ENCODE assay signal across 12 cellular contexts in the genomic region with DNA sequence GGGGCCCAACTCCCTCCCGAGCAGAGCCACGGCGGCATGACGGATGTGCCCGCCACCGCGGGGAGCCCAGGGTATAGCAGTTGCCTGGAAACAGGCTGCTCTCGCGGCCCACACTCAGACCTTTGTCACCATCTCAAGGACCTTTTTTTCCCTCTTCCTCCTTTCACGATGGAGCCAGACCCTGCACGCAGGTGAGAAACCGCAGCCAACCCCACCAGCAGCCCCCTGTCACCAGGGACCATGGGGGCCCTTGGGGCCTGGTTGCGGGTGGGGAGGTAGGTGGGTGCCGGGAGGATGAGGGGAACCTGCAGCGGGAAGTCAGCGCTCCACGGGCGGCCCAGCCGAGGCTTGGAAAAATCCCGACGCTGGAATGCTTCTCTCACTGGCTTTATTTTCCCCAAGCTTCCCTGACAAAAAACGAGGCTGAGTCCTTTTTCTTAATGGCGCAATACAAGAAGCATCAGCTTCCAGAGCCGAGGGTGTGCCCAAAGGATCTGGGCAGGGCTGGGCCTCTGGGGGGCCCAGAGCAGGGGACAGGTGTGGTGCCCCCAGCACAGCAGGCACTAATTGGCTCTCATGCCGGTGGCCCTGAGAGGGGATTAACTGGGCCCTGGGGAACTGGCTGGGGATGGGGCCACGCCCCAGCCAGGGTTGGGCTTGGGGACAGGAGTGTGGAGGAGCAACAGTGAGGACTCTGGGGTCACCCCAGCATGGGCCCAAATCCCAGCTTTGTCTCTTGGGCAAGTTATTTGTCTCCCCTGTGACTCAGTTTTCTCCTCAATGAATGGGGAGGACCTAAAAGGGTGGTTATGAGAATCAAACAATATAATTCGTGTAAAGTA. TPM values are rescaled to one million over a fixed set of nuclear protein-coding genes. Genes with fewer than 3 reads are reported as not detected.
DNase-seq lines count a peak whose midpoint lies in the region; ATAC-seq and TF ChIP-seq lines count a peak whose summit lies in the region.
"Had no signal": no experiment of that assay in that cellular context is flagged by ENCODE, and none has a peak within 500 bp of the region (broad histone marks: within the 10 kb centered on the region; RNA-seq: fewer than 3 reads in every experiment).

No MANE protein-coding gene starts in this region.

- no TSS peak for BruUV-seq in IMR-90 (replicated peaks; lab: Mats Ljungman, UMichigan)

- H3K9me1 ChIP-seq in IMR-90 (ENCODE audit: insufficient read depth, low read length): no peaks in the 10 kb centered on the region

- H3K79me1 ChIP-seq in IMR-90 (ENCODE audit: low read depth in 1 of 2, low read length in 2 of 2): no peaks in the 10 kb centered on the region

- no peak overlapping the region for H2BK120ac ChIP-seq in IMR-90 (ENCODE audit: low read depth, low read length)

- H3K27me3 ChIP-seq in IMR-90 (ENCODE audit: control insufficient read depth, insufficient read depth, low read length): peaks cover 3% of the 10 kb centered on the region; the same call in 1 of the 2 replicates
- H3K27me3 ChIP-seq: vagina had no signal

- H2BK15ac ChIP-seq in IMR-90 (ENCODE audit: low read depth, low read length): no peak overlapping the region

- no peak overlapping the region for H3K4me3 ChIP-seq in IMR-90 (ENCODE audit: insufficient read depth, low read depth, low read length)
- H3K4me3 ChIP-seq: A549, vagina had no signal

- H3K4me2 ChIP-seq in IMR-90 (ENCODE audit: low read depth, low read length): no peak overlapping the region
- H3K4me2 ChIP-seq: A549 had no signal

- 0 out of 2 replicates have a peak, but pooled peaks cover 8% of the 10 kb centered on the region for H4K20me1 ChIP-seq in IMR-90 (ENCODE audit: insufficient read depth, low read length)

- TF ChIP-seq POLR2A in IMR-90 (IDR thresholded peaks at IDR 0.05; ENCODE audit: low read depth, low read length): no peak

- intact Hi-C loops in IMR-90 (cut with micrococcal nuclease): no loop called here

- no peak overlapping the region for H4K5ac ChIP-seq in IMR-90 (ENCODE audit: low read depth, low read length)

- H3K4me1 Mint-ChIP-seq in activated naive CD8-positive, alpha-beta T cell treated with anti-CD3 and anti-CD28 coated beads for 36 hours: peaks cover 43% of the 10 kb centered on the region
- H3K4me1 Mint-ChIP-seq in nephron: peaks cover 47% of the 10 kb centered on the region
- H3K4me1 Mint-ChIP-seq: activated CD4-positive, alpha-beta memory T cell treated with anti-CD3 and anti-CD28 coated beads, Interleukin-2, amount 10 ng/mL, durations not matched to agents 7 days and 5 days had no signal

- H3K4ac ChIP-seq in IMR-90 (ENCODE audit: low read depth, low read length): no peak overlapping the region

- no peaks in the 10 kb centered on the region for H3K9me3 Mint-ChIP-seq in activated naive CD8-positive, alpha-beta T cell treated with anti-CD3 and anti-CD28 coated beads for 36 hours
- no peaks in the 10 kb centered on the region for H3K9me3 Mint-ChIP-seq in nephron
- H3K9me3 Mint-ChIP-seq: activated CD4-positive, alpha-beta memory T cell treated with anti-CD3 and anti-CD28 coated beads, Interleukin-2, amount 10 ng/mL, durations not matched to agents 7 days and 5 days had no signal

- no peaks in the 10 kb centered on the region for H3K9me3 ChIP-seq in IMR-90 (ENCODE audit: control insufficient read depth, insufficient read depth, low read length)
- H3K9me3 ChIP-seq: A549, vagina had no signal

- no peak overlapping the region for H3K27ac ChIP-seq in IMR-90 (ENCODE audit: insufficient read depth, low read length)
- H3K27ac ChIP-seq: vagina had no signal

- H3K56ac ChIP-seq in IMR-90 (ENCODE audit: extremely low read depth, insufficient read depth, low read length): no peak overlapping the region

- POLR2A ChIA-PET in IMR-90 (lab: Charles Lee; ENCODE audit: unreplicated experiment): no interaction called here

- H3K23ac ChIP-seq in IMR-90 (ENCODE audit: low read depth, low read length): no peak overlapping the region

- no peak overlapping the region for H2AK5ac ChIP-seq in IMR-90 (ENCODE audit: low read depth, low read length)

- peak overlapping the region; percentile 76 for H3K27ac Mint-ChIP-seq in activated naive CD8-positive, alpha-beta T cell treated with anti-CD3 and anti-CD28 coated beads for 36 hours
- peak overlapping the region; percentile 29 to 42 (median 31) for H3K27ac Mint-ChIP-seq in nephron
- H3K27ac Mint-ChIP-seq: activated CD4-positive, alpha-beta memory T cell treated with anti-CD3 and anti-CD28 coated beads, Interleukin-2, amount 10 ng/mL, durations not matched to agents 7 days and 5 days had no signal

- no peak overlapping the region for H3K9ac ChIP-seq in IMR-90 (ENCODE audit: low read depth, low read length)

- ATAC-seq in IMR-90 (ENCODE audit: low read depth): peak; percentile 38

- in situ Hi-C loops in IMR-90 (cut with MboI; ENCODE audit: low sequenced_read_pairs): no loop called here

- no peak for TF ChIP-seq RAD21 in IMR-90 (IDR thresholded peaks at IDR 0.05; ENCODE audit: low read length)

- H2AFZ ChIP-seq in IMR-90 (replicated peaks; ENCODE audit: low read length, poor library complexity): peak overlapping the region; percentile 72

- H3K36me3 Mint-ChIP-seq in activated naive CD8-positive, alpha-beta T cell treated with anti-CD3 and anti-CD28 coated beads for 36 hours: peaks cover 2% of the 10 kb centered on the region
- no peaks in the 10 kb centered on the region for H3K36me3 Mint-ChIP-seq in nephron (ENCODE audit: low read depth)

- no peak overlapping the region for H4K8ac ChIP-seq in IMR-90 (ENCODE audit: low read depth in 2 of 2, low read length in 2 of 2)

- H2BK5ac ChIP-seq in IMR-90 (ENCODE audit: low read depth, low read length, poor library complexity, severe bottlenecking): no peak overlapping the region

- peak overlapping the region; percentile 56 for H3K4me3 Mint-ChIP-seq in activated naive CD8-positive, alpha-beta T cell treated with anti-CD3 and anti-CD28 coated beads for 36 hours
- no peak overlapping the region for H3K4me3 Mint-ChIP-seq in nephron
- H3K4me3 Mint-ChIP-seq: activated CD4-positive, alpha-beta memory T cell treated with anti-CD3 and anti-CD28 coated beads, Interleukin-2, amount 10 ng/mL, durations not matched to agents 7 days and 5 days had no signal

- WGBS in IMR-90 (ENCODE audit: extremely low coverage in 2 of 2, insufficient read length in 1 of 2), 2 experiments: 36% methylated on average over 5 of the region's 27 CpGs; no CpG with 5 or more reads in 1 of the 2 experiments

- peak; percentile 40 for DNase-seq in NCI-H2107 treated with DMSO at 0.1 percent for 48 hours (lab: John Stamatoyannopoulos, UW; ENCODE audit: unreplicated experiment)
- DNase-seq in NCI-H2107 (lab: John Stamatoyannopoulos, UW): no peak
- no peak for DNase-seq in IMR-90
- peak; percentile 61 for DNase-seq in activated naive CD8-positive, alpha-beta T cell treated with anti-CD3 and anti-CD28 coated beads for 36 hours
- DNase-seq in H4 (ENCODE audit: low spot score): no peak
- no peak for DNase-seq in Kasumi-1 (lab: John Stamatoyannopoulos, UW)
- DNase-seq in T-helper 1 cell: no peak
- DNase-seq: activated CD4-positive, alpha-beta memory T cell treated with anti-CD3 and anti-CD28 coated beads, Interleukin-2, amount 10 ng/mL, durations not matched to agents 7 days and 5 days; stimulated activated CD4-positive, alpha-beta T cell treated with anti-CD3 and anti-CD28 coated beads, Interleukin-4, amount 100 ng/mL, for 4 hours had no signal

- no peak overlapping the region for H2BK20ac ChIP-seq in IMR-90 (ENCODE audit: low read depth, low read length)

- no peak overlapping the region for H4K91ac ChIP-seq in IMR-90 (ENCODE audit: insufficient read depth, low read depth, low read length)

- TF ChIP-seq CTCF in IMR-90 (conservative IDR thresholded peaks at IDR 0.05; ENCODE audit: low read depth, low read length): no peak
- no peak for TF ChIP-seq CTCF in nephron (IDR thresholded peaks at IDR 0.05; ENCODE audit: unreplicated experiment in 3 of 3)

- dilution Hi-C loops in IMR-90 (cut with HindIII; ENCODE audit: low sequenced_read_pairs, unreplicated experiment): no loop called here

- H3K36me3 ChIP-seq in IMR-90 (ENCODE audit: control insufficient read depth, insufficient read depth, low read length): no peaks in the 10 kb centered on the region
- H3K36me3 ChIP-seq: vagina had no signal

- no peaks in the 10 kb centered on the region for H3K4me1 ChIP-seq in IMR-90 (ENCODE audit: control insufficient read depth, insufficient read depth, low read length)

- H3K18ac ChIP-seq in IMR-90 (ENCODE audit: low read depth, low read length): no peak overlapping the region

- H3K14ac ChIP-seq in IMR-90 (replicated peaks; ENCODE audit: low read depth, low read length): no peak overlapping the region

- H3K27me3 Mint-ChIP-seq in activated naive CD8-positive, alpha-beta T cell treated with anti-CD3 and anti-CD28 coated beads for 36 hours: no peaks in the 10 kb centered on the region
- H3K27me3 Mint-ChIP-seq in nephron (ENCODE audit: low read depth): peaks cover 4% of the 10 kb centered on the region
- H3K27me3 Mint-ChIP-seq: activated CD4-positive, alpha-beta memory T cell treated with anti-CD3 and anti-CD28 coated beads, Interleukin-2, amount 10 ng/mL, durations not matched to agents 7 days and 5 days had no signal

- CTCF ChIA-PET in IMR-90 (lab: Yijun Ruan, JAX): no interaction called here

- H2AK9ac ChIP-seq in IMR-90 (replicated peaks; ENCODE audit: low read depth, low read length, poor library complexity): peak overlapping the region; percentile 26

TF ChIP-seq in IMR-90, 13 proteins besides CTCF, POLR2A, EP300 and RAD21:
- peak; percentile 45; the same call in 1 of the 2 replicates for TF ChIP-seq CEBPB (IDR thresholded peaks at IDR 0.05; ENCODE audit: low read depth, low read length)
- no peak for TF ChIP-seq FOS (IDR thresholded peaks at IDR 0.05; ENCODE audit: low read depth, low read length)
- TF ChIP-seq CHD1 (IDR thresholded peaks at IDR 0.05; ENCODE audit: low read depth, low read length): no peak
- TF ChIP-seq, protein P1, sequence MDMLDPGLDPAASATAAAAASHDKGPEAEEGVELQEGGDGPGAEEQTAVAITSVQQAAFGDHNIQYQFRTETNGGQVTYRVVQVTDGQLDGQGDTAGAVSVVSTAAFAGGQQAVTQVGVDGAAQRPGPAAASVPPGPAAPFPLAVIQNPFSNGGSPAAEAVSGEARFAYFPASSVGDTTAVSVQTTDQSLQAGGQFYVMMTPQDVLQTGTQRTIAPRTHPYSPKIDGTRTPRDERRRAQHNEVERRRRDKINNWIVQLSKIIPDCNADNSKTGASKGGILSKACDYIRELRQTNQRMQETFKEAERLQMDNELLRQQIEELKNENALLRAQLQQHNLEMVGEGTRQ (IDR thresholded peaks at IDR 0.05; ENCODE audit: low read depth, low read length): no peak
- no peak for TF ChIP-seq NFE2L2 (IDR thresholded peaks at IDR 0.05; ENCODE audit: low read depth, low read length)

RNA-seq across cellular contexts. Expression of gene NOL4L, which starts 23.9 kb away (rescaled TPM):
- 4.7 and 5.6 TPM in 2 replicates for total RNA-seq in IMR-90 (2012; rRNA removed)
- polyA plus RNA-seq in IMR-90 (2012; rRNA removed): 13.3 and 16.6 TPM in 2 replicates
- polyA plus RNA-seq in IMR-90 (2012; cell fraction: cytosol; rRNA removed): 11.4 and 18.6 TPM in 2 replicates
- 34.9 and 65.6 TPM in 2 replicates for polyA plus RNA-seq in IMR-90 (2012; cell fraction: nucleus; rRNA removed; ENCODE audit: low replicate concordance)
- total RNA-seq in activated naive CD8-positive, alpha-beta T cell treated with anti-CD3 and anti-CD28 coated beads for 36 hours: 10 to 100 TPM; 15.9 TPM
- 10.6 and 13.0 TPM in 2 replicates for total RNA-seq in H4 (2014; rRNA removed; shearing (Covaris generic))

Comparison
In these comparisons a context has a peak if more than half of its experiments do, and no peak if none do; other contexts are left out.
1. DNase-seq: peak in NCI-H2107 treated with DMSO at 0.1 percent for 48 hours (single experiment) and activated naive CD8-positive, alpha-beta T cell treated with anti-CD3 and anti-CD28 coated beads for 36 hours (single experiment); none in NCI-H2107 (single experiment), IMR-90 (single experiment), H4 (single experiment), Kasumi-1 (0 of 2) and T-helper 1 cell (0 of 5).